In genomic region chr1:13947658-13948057, GRCh38 we compare ENCODE assay signal across 28 cellular contexts.
"Had no signal": no experiment of that assay in that cellular context is flagged by ENCODE, and none has a peak within 500 bp of the region (broad histone marks: within the 10 kb centered on the region; RNA-seq: fewer than 3 reads in every experiment).

No MANE protein-coding gene starts in this region.

- H3K4me3 ChIP-seq: cardiac muscle cell, MG63, Peyer's patch had no signal

- H3K27me3 ChIP-seq: cardiac muscle cell, MG63, Peyer's patch had no signal

- H3K36me3 Mint-ChIP-seq: activated naive CD4-positive, alpha-beta T cell treated with anti-CD3 and anti-CD28 coated beads, Interleukin-2, amount 50 U/mL, for 72 hours; brain; IgD-negative memory B cell had no signal

- H3K9me3 ChIP-seq: Peyer's patch had no signal

- H3K27me3 Mint-ChIP-seq: brain had no signal

- H3K4me1 Mint-ChIP-seq: activated naive CD8-positive, alpha-beta T cell treated with anti-CD3 and anti-CD28 coated beads, Interleukin-2, amount 50 U/mL, for 24 hours; IgD-negative memory B cell; T-helper 17 cell; WTC11 had no signal

- ATAC-seq: activated naive CD4-positive, alpha-beta T cell treated with anti-CD3 and anti-CD28 coated beads, Interleukin-2, amount 50 U/mL, for 72 hours; activated naive CD8-positive, alpha-beta T cell treated with anti-CD3 and anti-CD28 coated beads, Interleukin-2, amount 50 U/mL, for 24 hours; activated T-cell treated with anti-CD3 and anti-CD28 coated beads, Interleukin-2, amount 50 U/mL, for 4 hours; T-helper 17 cell; WTC11 had no signal

- H3K36me3 ChIP-seq: cardiac muscle cell, MG63, Peyer's patch had no signal

- H3K27ac Mint-ChIP-seq: activated naive CD4-positive, alpha-beta T cell treated with anti-CD3 and anti-CD28 coated beads, Interleukin-2, amount 50 U/mL, for 72 hours; activated naive CD8-positive, alpha-beta T cell treated with anti-CD3 and anti-CD28 coated beads, Interleukin-2, amount 50 U/mL, for 24 hours; brain; IgD-negative memory B cell; T-helper 17 cell; WTC11 had no signal

- DNase-seq: activated CD4-positive, alpha-beta T cell treated with anti-CD3 and anti-CD28 coated beads for 48 hours; activated CD4-positive, alpha-beta T cell treated with anti-CD3 and anti-CD28 coated beads, Interleukin-2, amount 50 U/mL, for 48 hours; activated CD4-positive, CD25-positive, alpha-beta regulatory T cell treated with anti-CD3 and anti-CD28 coated beads, Interleukin-2, amount 50 U/mL, for 72 hours; activated CD8-positive, alpha-beta memory T cell treated with anti-CD3 and anti-CD28 coated beads for 24 hours; activated effector memory CD4-positive, alpha-beta T cell treated with anti-CD3 and anti-CD28 coated beads, Interleukin-2, amount 50 U/mL, for 16 hours; activated naive CD4-positive, alpha-beta T cell treated with Interleukin-2 at 50 U/mL for 16 hours; activated naive CD8-positive, alpha-beta T cell treated with anti-CD3 and anti-CD28 coated beads, Interleukin-2, amount 50 U/mL, for 24 hours; activated T-cell treated with anti-CD3 and anti-CD28 coated beads, Interleukin-2, amount 50 U/mL, for 4 hours; amygdala; MG63; NCI-H1105; NCI-H1436; NCI-H1694 treated with DMSO at 0.1 percent for 48 hours; NCI-H2029 treated with DMSO at 0.1 percent for 48 hours; NCI-H510A treated with DMSO at 0.1 percent for 48 hours; NCI-H69; NK-92 treated with Interleukin-12 subunit alpha and Interleukin-12 subunit beta, amount 100 ng/mL, for 24 hours; Peyer's patch; SHP77 treated with DMSO at 0.1 percent for 48 hours; T-helper 17 cell; T-helper 9 cell had no signal

- H3K27ac ChIP-seq: cardiac muscle cell, KMS-11, RWPE1 had no signal

- H3K4me3 Mint-ChIP-seq: activated naive CD8-positive, alpha-beta T cell treated with anti-CD3 and anti-CD28 coated beads, Interleukin-2, amount 50 U/mL, for 24 hours; activated T-cell treated with anti-CD3 and anti-CD28 coated beads, Interleukin-2, amount 50 U/mL, for 4 hours; brain; IgD-negative memory B cell; T-helper 17 cell; WTC11 had no signal

- H3K4me1 ChIP-seq: Peyer's patch had no signal
